Comparison of ENCODE assay signal across 19 cellular contexts in the genomic region with DNA sequence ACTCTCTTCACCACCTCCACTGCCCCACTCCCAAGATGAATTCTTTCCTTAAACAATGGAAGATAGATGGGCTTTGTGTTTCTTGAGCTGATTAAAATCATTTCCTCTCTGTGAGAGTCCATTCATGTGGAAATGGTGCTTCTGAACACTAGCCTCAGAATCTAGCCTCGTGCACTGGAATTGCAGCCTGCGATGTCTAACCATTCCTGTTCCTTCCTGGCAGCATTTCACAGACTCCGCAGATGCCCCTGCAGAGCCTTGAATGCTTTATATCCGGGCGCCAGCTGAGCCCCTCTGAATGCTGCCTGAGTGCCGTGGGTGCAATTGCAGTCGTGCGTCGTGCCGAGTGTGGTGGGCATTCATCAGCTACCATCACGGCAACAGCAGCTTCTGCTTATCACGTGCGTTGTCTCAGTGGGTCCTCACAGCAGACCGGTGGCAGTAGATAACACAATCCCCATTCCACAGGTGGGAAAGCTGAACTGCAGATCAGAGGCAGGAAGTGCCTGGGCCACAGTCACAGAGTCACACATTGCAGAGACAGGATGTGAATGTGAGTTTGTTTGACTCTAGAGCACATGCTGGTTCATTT.
A peak's percentile ranks its signal among the peaks of the same experiment; 100 is the strongest.
DNase-seq lines count a peak whose midpoint lies in the region; ATAC-seq and TF ChIP-seq lines count a peak whose summit lies in the region.
"Had no signal": no experiment of that assay in that cellular context is flagged by ENCODE, and none has a peak within 500 bp of the region (broad histone marks: within the 10 kb centered on the region; RNA-seq: fewer than 3 reads in every experiment).

No MANE protein-coding gene starts in this region.

- H3K4me3 ChIP-seq in mesodermal cell (ENCODE audit: extremely low read depth, insufficient read depth, low read length, poor library complexity, severe bottlenecking), result no peak overlapping the region
- H3K4me3 ChIP-seq in gastrocnemius medialis, result no peak overlapping the region
- H3K4me3 ChIP-seq: hepatocyte, vagina had no signal

- TF ChIP-seq CTCF in endothelial cell (IDR thresholded peaks at IDR 0.05; ENCODE audit: unreplicated experiment), result no peak
- TF ChIP-seq CTCF in gastrocnemius medialis (IDR thresholded peaks at IDR 0.05 in 4 of 5, conservative IDR thresholded peaks at IDR 0.05 in 1 of 5), result no peak

- H3K27me3 Mint-ChIP-seq in endothelial cell (ENCODE audit: unreplicated experiment), result no peaks in the 10 kb centered on the region

- WGBS in mesodermal cell (ENCODE audit: insufficient coverage in 2 of 2), 2 experiments, result 7 to 12% methylated on average over 13 of the region's 14 CpGs

- DNase-seq in Ammon's horn (ENCODE audit: low spot score), result peak; percentile 10
- DNase-seq in NCI-H69 (lab: John Stamatoyannopoulos, UW), result peak; percentile 40
- DNase-seq in endothelial cell (ENCODE audit: low spot score), result peak; percentile 34
- no peak for DNase-seq in central memory CD4-positive, alpha-beta T cell
- DNase-seq in gastrocnemius medialis, result no peak
- DNase-seq: activated CD4-positive, alpha-beta T cell treated with anti-CD3 and anti-CD28 coated beads for 48 hours; KG1; left cardiac atrium; NCI-H2029 treated with DMSO at 0.1 percent for 48 hours; NCI-H510A treated with DMSO at 0.1 percent for 48 hours; stimulated activated CD4-positive, alpha-beta T cell treated with anti-CD3 and anti-CD28 coated beads, Interleukin-12 subunit alpha, Interleukin-12 subunit beta, amount 100 ng/mL, for 4 hours had no signal

- peak overlapping the region; percentile 58 for H3K27ac ChIP-seq in mesodermal cell (ENCODE audit: low read depth, low read length, severe bottlenecking)
- H3K27ac ChIP-seq in gastrocnemius medialis, result no peak overlapping the region
- H3K27ac ChIP-seq: hepatocyte, HL-60, vagina had no signal

- no peaks in the 10 kb centered on the region for H3K9me3 Mint-ChIP-seq in endothelial cell (ENCODE audit: unreplicated experiment)
- H3K9me3 Mint-ChIP-seq: activated T-helper 2 cell treated with anti-CD3 and anti-CD28 coated beads, Interferon-gamma antibody, Interleukin-2, Interleukin-4, amounts not matched to agents 10 μg/mL and 5 μg/mL and 100 μg/mL, durations not matched to agents 14 hours and 24 hours and 36 hours had no signal

- peaks cover 22% of the 10 kb centered on the region for H3K4me1 Mint-ChIP-seq in endothelial cell (ENCODE audit: unreplicated experiment)
- H3K4me1 Mint-ChIP-seq: CD14-positive monocyte had no signal

- H3K36me3 ChIP-seq in mesodermal cell (ENCODE audit: control insufficient read depth, insufficient read depth, low read length) (no peaks in the 10 kb centered on the region), gastrocnemius medialis (no peaks in the 10 kb centered on the region)
- H3K36me3 ChIP-seq: vagina had no signal

- H3K9me3 ChIP-seq in mesodermal cell (ENCODE audit: control insufficient read depth, low read length) (no peaks in the 10 kb centered on the region), gastrocnemius medialis (no peaks in the 10 kb centered on the region)
- H3K9me3 ChIP-seq: vagina had no signal

- no peak for TF ChIP-seq POLR2A in gastrocnemius medialis (IDR thresholded peaks at IDR 0.05)

- no peaks in the 10 kb centered on the region for H3K27me3 ChIP-seq in gastrocnemius medialis
- H3K27me3 ChIP-seq: vagina had no signal

- H3K4me1 ChIP-seq in mesodermal cell (ENCODE audit: control insufficient read depth, insufficient read depth, low read length, poor library complexity, severe bottlenecking) (peaks cover 4% of the 10 kb centered on the region), gastrocnemius medialis (peaks cover 9 to 19% of the 10 kb centered on the region in 2 donors)
- H3K4me1 ChIP-seq: vagina had no signal

- H3K27ac Mint-ChIP-seq in endothelial cell (ENCODE audit: unreplicated experiment), result peak overlapping the region; percentile 82
- H3K27ac Mint-ChIP-seq: activated T-helper 2 cell treated with anti-CD3 and anti-CD28 coated beads, Interferon-gamma antibody, Interleukin-2, Interleukin-4, amounts not matched to agents 10 μg/mL and 5 μg/mL and 100 μg/mL, durations not matched to agents 14 hours and 24 hours and 36 hours; CD14-positive monocyte had no signal

- intact Hi-C loops in gastrocnemius medialis (cut with DNase I; ENCODE audit: low total_unique reads), result no loop called here

- H3K4me3 Mint-ChIP-seq in endothelial cell (ENCODE audit: unreplicated experiment), result peak overlapping the region; percentile 30
- H3K4me3 Mint-ChIP-seq: CD14-positive monocyte had no signal

- no peaks in the 10 kb centered on the region for H3K36me3 Mint-ChIP-seq in endothelial cell (ENCODE audit: low read depth, unreplicated experiment)
- H3K36me3 Mint-ChIP-seq: CD14-positive monocyte had no signal

- in situ Hi-C loops in gastrocnemius medialis (cut with MboI; ENCODE audit: low sequenced_read_pairs in 4 of 4), result no loop called here

- ATAC-seq in HG02610 (IDR thresholded peaks at IDR 0.05; ENCODE audit: unreplicated experiment) (no peak), gastrocnemius medialis (no peak), HG03439 (IDR thresholded peaks at IDR 0.05; ENCODE audit: unreplicated experiment) (no peak)
- ATAC-seq: left cardiac atrium had no signal

Comparison
In these comparisons a context has a peak if more than half of its experiments do, and no peak if none do; other contexts are left out.
1. DNase-seq: peak in Ammon's horn (single experiment), NCI-H69 (single experiment) and endothelial cell (single experiment); none in central memory CD4-positive, alpha-beta T cell (single experiment) and gastrocnemius medialis (0 of 2).